Comparison of ENCODE assay signal across 8 cellular contexts in the genomic region with DNA sequence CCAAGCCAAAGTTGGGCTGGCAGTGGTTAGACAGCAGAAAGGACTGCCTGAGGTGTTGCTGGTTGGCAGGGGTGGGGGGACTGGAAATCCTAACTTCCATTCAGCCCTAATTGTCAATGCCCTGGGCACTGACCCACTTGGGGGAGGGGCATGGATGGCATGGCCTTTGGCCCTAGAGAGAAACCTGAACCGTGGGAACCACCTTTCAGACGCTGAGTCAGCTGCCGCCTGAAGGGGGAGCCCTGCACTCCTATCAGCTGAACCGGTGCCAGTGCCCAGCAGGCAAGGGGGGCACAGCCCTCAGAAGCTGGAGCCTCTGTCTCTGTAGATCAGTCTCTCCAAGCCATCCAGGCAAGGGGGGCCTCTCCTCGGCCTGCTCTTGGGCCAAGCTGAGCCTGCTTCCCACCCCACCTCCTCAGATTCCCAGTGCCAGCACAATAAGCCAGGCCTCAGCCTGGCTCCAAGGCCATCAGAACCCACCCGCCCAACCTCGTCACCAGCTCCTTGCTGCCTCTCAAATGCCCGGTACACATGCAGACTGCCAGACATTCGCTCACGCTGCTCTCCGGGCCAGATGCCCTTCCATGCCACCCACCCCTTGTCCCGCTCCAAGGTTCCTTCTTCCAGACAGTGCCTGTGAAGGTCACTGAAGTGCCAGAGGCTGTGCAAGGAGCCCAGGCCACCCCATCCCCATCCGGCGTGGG. TPM values are rescaled to one million over a fixed set of nuclear protein-coding genes. Genes with fewer than 3 reads are reported as not detected.
DNase-seq lines count a peak whose midpoint lies in the region; ATAC-seq, FAIRE-seq and TF ChIP-seq lines count a peak whose summit lies in the region.

No MANE protein-coding gene starts in this region.

- H3K27me3 ChIP-seq in parathyroid adenoma (ENCODE audit: control insufficient read depth, insufficient read depth, low read length) (no peaks in the 10 kb centered on the region), vagina (no peaks in the 10 kb centered on the region)

- no peak overlapping the region for H3K4me3 ChIP-seq in A549
- no peak overlapping the region for H3K4me3 ChIP-seq in foreskin fibroblast (ENCODE audit: low read depth in 1 of 2, low read length in 2 of 2)
- no peak overlapping the region for H3K4me3 ChIP-seq in parathyroid adenoma (ENCODE audit: low read depth, low read length)
- H3K4me3 ChIP-seq in vagina: peak overlapping the region in 1 of 2 donors; percentile 58

- H3K9me3 ChIP-seq in A549 (no peaks in the 10 kb centered on the region), parathyroid adenoma (ENCODE audit: control insufficient read depth, low read length) (no peaks in the 10 kb centered on the region), vagina (no peaks in the 10 kb centered on the region)

- DNase-seq in A549 (ENCODE audit: low read depth in 1 of 2, low spot score in 1 of 2) (peak; percentile 66 to 72), NOMO-1 (lab: John Stamatoyannopoulos, UW; ENCODE audit: unreplicated experiment in 2 of 2) (peak; percentile 34 to 41), activated T-cell treated with anti-CD3 and anti-CD28 coated beads for 48 hours (ENCODE audit: low read depth) (peak; percentile 50), foreskin fibroblast (peak in 1 of 2 donors; percentile 60), vagina (ENCODE audit: extremely low spot score in 2 of 2) (peak in 1 of 2 donors; percentile 81)

- no peak overlapping the region for H2AFZ ChIP-seq in parathyroid adenoma

- no peaks in the 10 kb centered on the region for H3K79me2 ChIP-seq in parathyroid adenoma

- TF ChIP-seq RAD21 in A549 (conservative IDR thresholded peaks at IDR 0.05 in 1 of 2, IDR thresholded peaks at IDR 0.05 in 1 of 2): peak in 1 of 2 experiments; percentile 30; a peak in 2 of 5 replicates

- ATAC-seq in A549: peak; percentile 49 to 81; a peak in 5 of 6 replicates
- no peak for ATAC-seq in GM21381 (IDR thresholded peaks at IDR 0.05; ENCODE audit: unreplicated experiment)

- CTCF ChIA-PET in A549 (lab: Yijun Ruan, JAX): interaction anchor here (0.7 to 15.8 kb wide), 8 partner anchors 9 to 39 kb away, joined by 3 to 252 read pairs (median 4); a partner anchor contains a TSS

- 59% methylated on average over 10 of the region's 14 CpGs for WGBS in A549 (ENCODE audit: missing lambda C conversion rate)

- H3K36me3 ChIP-seq in parathyroid adenoma (ENCODE audit: control insufficient read depth, insufficient read depth, low read length) (no peaks in the 10 kb centered on the region), vagina (peaks cover 0 to 10% of the 10 kb centered on the region in 2 donors)

- intact Hi-C loops in vagina (cut with DNase I): loop anchor here (10.0 kb wide), 1 partner anchor 117 kb away; a partner anchor contains a TSS

- peak overlapping the region in 1 of 2 experiments; percentile 76; a peak in 3 of 6 replicates for H3K27ac ChIP-seq in A549
- peak overlapping the region; percentile 61 for H3K27ac ChIP-seq in parathyroid adenoma
- peak overlapping the region; percentile 70 for H3K27ac ChIP-seq in vagina

- TF ChIP-seq POLR2A in A549 (IDR thresholded peaks at IDR 0.05; ENCODE audit: low read length) (no peak), vagina (IDR thresholded peaks at IDR 0.05) (no peak)

- no peak for TF ChIP-seq EP300 in A549 (IDR thresholded peaks at IDR 0.05)

- H3K4me2 ChIP-seq in A549 (peak overlapping the region; percentile 10; the same call in 1 of the 3 replicates), parathyroid adenoma (ENCODE audit: low read length) (no peak overlapping the region)

- H3K9ac ChIP-seq in parathyroid adenoma: no peak overlapping the region

- TF ChIP-seq CTCF in A549 (IDR thresholded peaks at IDR 0.05) (peak; percentile 46), GM12874 (IDR thresholded peaks at IDR 0.05; ENCODE audit: insufficient read depth, low read depth, low read length) (peak; percentile 90), foreskin fibroblast (IDR thresholded peaks at IDR 0.05; ENCODE audit: low read depth, low read length) (peak; percentile 71), parathyroid adenoma (IDR thresholded peaks at IDR 0.05) (peak; percentile 28), vagina (IDR thresholded peaks at IDR 0.05) (peak in 2 of 3 experiments; percentile 17 to 34)

- peaks cover 29% of the 10 kb centered on the region for H3K4me1 ChIP-seq in A549
- no peaks in the 10 kb centered on the region for H3K4me1 ChIP-seq in parathyroid adenoma
- H3K4me1 ChIP-seq in vagina: peaks cover 50% of the 10 kb centered on the region

- POLR2A ChIA-PET in A549 (lab: Yijun Ruan, JAX): no interaction called here

- no peak for FAIRE-seq in A549 (lab: Jason Lieb, UNC)

TF ChIP-seq in A549, 52 proteins besides CTCF, POLR2A, EP300 and RAD21:
- TF ChIP-seq, protein P1, sequence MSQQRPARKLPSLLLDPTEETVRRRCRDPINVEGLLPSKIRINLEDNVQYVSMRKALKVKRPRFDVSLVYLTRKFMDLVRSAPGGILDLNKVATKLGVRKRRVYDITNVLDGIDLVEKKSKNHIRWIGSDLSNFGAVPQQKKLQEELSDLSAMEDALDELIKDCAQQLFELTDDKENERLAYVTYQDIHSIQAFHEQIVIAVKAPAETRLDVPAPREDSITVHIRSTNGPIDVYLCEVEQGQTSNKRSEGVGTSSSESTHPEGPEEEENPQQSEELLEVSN (IDR thresholded peaks at IDR 0.05; ENCODE audit: borderline replicate concordance, low read depth): no peak
- peak; percentile 69 for TF ChIP-seq MAFK (IDR thresholded peaks at IDR 0.05; ENCODE audit: partially characterized antibody)

RNA-seq across cellular contexts. Expression of a gene that starts 11.6 kb away (rescaled TPM):
- polyA plus RNA-seq in A549 (2011; rRNA removed) (0.09 and 0.22 TPM in 2 replicates), A549 (2017; fragmentation: RNase III; extraction: RNeasy Plus Mini Kit Qiagen cat#74134 plus additional on column Dnase treatment) (0.88 to 1.2 TPM (median 1.1 TPM) in 3 replicates)
- 0.50 and 0.78 TPM in 2 replicates for polyA plus RNA-seq in A549 (2012; cell fraction: cytosol; rRNA removed)
- 1.4 and 2.1 TPM in 2 replicates for polyA plus RNA-seq in A549 (2012; cell fraction: nucleus; rRNA removed)
- 0.33 and 0.63 TPM in 2 replicates for polyA minus RNA-seq in A549 (2011; rRNA and poly(A)+ RNA removed)
- 142 TPM for total RNA-seq in vagina

RNA-seq across cellular contexts. Expression of a gene that starts 29.6 kb away (rescaled TPM):
- not detected in 2 replicates for polyA plus RNA-seq in A549 (2011; rRNA removed)
- not detected in 2 replicates for polyA plus RNA-seq in A549 (2012; cell fraction: cytosol; rRNA removed)
- 0.04 and 0.07 TPM in 2 replicates for polyA plus RNA-seq in A549 (2012; cell fraction: nucleus; rRNA removed)
- not detected in 3 replicates for polyA plus RNA-seq in A549 (2017; fragmentation: RNase III; extraction: RNeasy Plus Mini Kit Qiagen cat#74134 plus additional on column Dnase treatment)
- not detected in 2 replicates for polyA minus RNA-seq in A549 (2011; rRNA and poly(A)+ RNA removed)
- not detected for total RNA-seq in vagina

RNA-seq across cellular contexts. Expression of a gene that starts 56.8 kb away (rescaled TPM):
- polyA plus RNA-seq in A549 (2011; rRNA removed) (47.6 and 62.9 TPM in 2 replicates), A549 (2017; fragmentation: RNase III; extraction: RNeasy Plus Mini Kit Qiagen cat#74134 plus additional on column Dnase treatment) (37.3 to 38.5 TPM (median 38.3 TPM) in 3 replicates)
- 50.9 and 68.0 TPM in 2 replicates for polyA plus RNA-seq in A549 (2012; cell fraction: cytosol; rRNA removed)
- polyA plus RNA-seq in A549 (2012; cell fraction: nucleus; rRNA removed): 62.3 and 63.1 TPM in 2 replicates
- polyA minus RNA-seq in A549 (2011; rRNA and poly(A)+ RNA removed): 78.5 and 82.1 TPM in 2 replicates
- 53.3 TPM for total RNA-seq in vagina

Comparison
In these comparisons a context has a peak if more than half of its experiments do, and no peak if none do; other contexts are left out.
1. CTCF ChIP-seq: peak in every context shown above with its lines; median percentile 90 in GM12874; 71 in foreskin fibroblast; 46 in A549; 28 in parathyroid adenoma; 26 in vagina.